In genomic region chr1:234963904-234964702, GRCh38 we compare ENCODE assay signal across 9 cellular contexts.
DNase-seq lines count a peak whose midpoint lies in the region; ATAC-seq and TF ChIP-seq lines count a peak whose summit lies in the region.
"Had no signal": no experiment of that assay in that cellular context is flagged by ENCODE, and none has a peak within 500 bp of the region (broad histone marks: within the 10 kb centered on the region; RNA-seq: fewer than 3 reads in every experiment).

No MANE protein-coding gene starts in this region.

- H3K9me3 ChIP-seq in naive thymus-derived CD4-positive, alpha-beta T cell (ENCODE audit: control insufficient read depth in 2 of 3, low read length in 3 of 3), result no peaks in the 10 kb centered on the region

- no peak for DNase-seq in stimulated activated naive CD8-positive, alpha-beta T cell treated with anti-CD3 and anti-CD28 coated beads, Interleukin-15, Interleukin-2, amounts not matched to agents 100 U/mL and 50 U/mL, for 24 hours
- DNase-seq in dorsolateral prefrontal cortex (no peak), NCI-H128 (lab: John Stamatoyannopoulos, UW; ENCODE audit: unreplicated experiment) (no peak)
- no peak for DNase-seq in naive thymus-derived CD4-positive, alpha-beta T cell
- DNase-seq: NCI-H1092 had no signal

- peaks cover 4% of the 10 kb centered on the region for H3K36me3 Mint-ChIP-seq in stimulated activated naive CD8-positive, alpha-beta T cell treated with anti-CD3 and anti-CD28 coated beads, Interleukin-15, Interleukin-2, amounts not matched to agents 100 ng/mL and 50 ng/mL, for 24 hours (ENCODE audit: low read depth)
- peaks cover 0 to 10% (median 3%) of the 10 kb centered on the region in 5 donors for H3K36me3 Mint-ChIP-seq in naive thymus-derived CD4-positive, alpha-beta T cell

- POLR2A ChIA-PET in naive thymus-derived CD4-positive, alpha-beta T cell (lab: Charles Lee), result interaction anchor here (0.7 to 4.3 kb wide), 6 partner anchors 11 to 352 kb away, joined by 3 to 22 read pairs (median 4); no protein-coding TSS in a partner anchor

- H3K4me1 Mint-ChIP-seq in stimulated activated naive CD8-positive, alpha-beta T cell treated with anti-CD3 and anti-CD28 coated beads, Interleukin-15, Interleukin-2, amounts not matched to agents 100 ng/mL and 50 ng/mL, for 24 hours (ENCODE audit: low read depth), result peaks cover 70% of the 10 kb centered on the region
- H3K4me1 Mint-ChIP-seq in naive thymus-derived CD4-positive, alpha-beta T cell, result peaks cover 52 to 76% (median 72%) of the 10 kb centered on the region in 7 donors

- no peaks in the 10 kb centered on the region for H3K36me3 ChIP-seq in naive thymus-derived CD4-positive, alpha-beta T cell (ENCODE audit: control insufficient read depth in 2 of 3, insufficient read depth in 3 of 3, low read length in 3 of 3)

- no peak overlapping the region for H3K4me3 Mint-ChIP-seq in stimulated activated naive CD8-positive, alpha-beta T cell treated with anti-CD3 and anti-CD28 coated beads, Interleukin-15, Interleukin-2, amounts not matched to agents 100 ng/mL and 50 ng/mL, for 24 hours
- peak overlapping the region; percentile 68 to 87 (median 80) for H3K4me3 Mint-ChIP-seq in naive thymus-derived CD4-positive, alpha-beta T cell

- no peaks in the 10 kb centered on the region for H3K9me3 Mint-ChIP-seq in stimulated activated naive CD8-positive, alpha-beta T cell treated with anti-CD3 and anti-CD28 coated beads, Interleukin-15, Interleukin-2, amounts not matched to agents 100 ng/mL and 50 ng/mL, for 24 hours
- H3K9me3 Mint-ChIP-seq in naive thymus-derived CD4-positive, alpha-beta T cell, result peaks cover 0 to 4% (median 0%) of the 10 kb centered on the region in 11 donors

- H3K27ac Mint-ChIP-seq in stimulated activated naive CD8-positive, alpha-beta T cell treated with anti-CD3 and anti-CD28 coated beads, Interleukin-15, Interleukin-2, amounts not matched to agents 100 ng/mL and 50 ng/mL, for 24 hours, result peak overlapping the region; percentile 95
- H3K27ac Mint-ChIP-seq in naive thymus-derived CD4-positive, alpha-beta T cell, result peak overlapping the region; percentile 88 to 97 (median 93)

- no peak for TF ChIP-seq CTCF in dorsolateral prefrontal cortex (IDR thresholded peaks at IDR 0.05 in 54 of 56, conservative IDR thresholded peaks at IDR 0.05 in 2 of 56; ENCODE audit: low read depth in 1 of 56, partially characterized antibody in 56 of 56)

- intact Hi-C loops in dorsolateral prefrontal cortex (cut with DNase I), result no loop called here
- intact Hi-C loops in naive thymus-derived CD4-positive, alpha-beta T cell (cut with micrococcal nuclease), result loop anchor here (1.0 to 5.0 kb wide), 14 partner anchors 15 to 366 kb away; no protein-coding TSS in a partner anchor

- no peak overlapping the region for H3K4me3 ChIP-seq in dorsolateral prefrontal cortex
- H3K4me3 ChIP-seq in naive thymus-derived CD4-positive, alpha-beta T cell (ENCODE audit: low read length), result peak overlapping the region; percentile 41

- CTCF ChIA-PET in naive thymus-derived CD4-positive, alpha-beta T cell (lab: Charles Lee), result interaction anchor here (0.6 to 0.7 kb wide), 2 partner anchors 36 to 192 kb away, joined by 3 read pairs; no protein-coding TSS in a partner anchor

- H3K27ac ChIP-seq in dorsolateral prefrontal cortex, result peak overlapping the region in 31 of 59 donors; percentile 5 to 86 (median 60)
- peak overlapping the region; percentile 79 for H3K27ac ChIP-seq in naive thymus-derived CD4-positive, alpha-beta T cell (ENCODE audit: low read depth, low read length)

- no peak for ATAC-seq in stimulated activated naive CD8-positive, alpha-beta T cell treated with anti-CD3 and anti-CD28 coated beads, Interleukin-15, Interleukin-2, amounts not matched to agents 100 U/mL and 50 U/mL, for 24 hours
- no peak for ATAC-seq in naive thymus-derived CD4-positive, alpha-beta T cell
- no peak for ATAC-seq in GM21529 (IDR thresholded peaks at IDR 0.05; ENCODE audit: unreplicated experiment)
- ATAC-seq in GM21576 (IDR thresholded peaks at IDR 0.05; ENCODE audit: unreplicated experiment), result no peak
- ATAC-seq in HG02588 (IDR thresholded peaks at IDR 0.05; ENCODE audit: unreplicated experiment), result no peak

- peaks cover 36 to 55% of the 10 kb centered on the region in 2 donors for H3K4me1 ChIP-seq in naive thymus-derived CD4-positive, alpha-beta T cell (ENCODE audit: control insufficient read depth in 2 of 2, insufficient read depth in 2 of 2, low read length in 2 of 2)

- H3K27me3 ChIP-seq in dorsolateral prefrontal cortex, result no peaks in the 10 kb centered on the region
- H3K27me3 ChIP-seq in naive thymus-derived CD4-positive, alpha-beta T cell (ENCODE audit: control insufficient read depth in 2 of 2, insufficient read depth in 2 of 2, low read length in 2 of 2), result no peaks in the 10 kb centered on the region

- no peaks in the 10 kb centered on the region for H3K27me3 Mint-ChIP-seq in stimulated activated naive CD8-positive, alpha-beta T cell treated with anti-CD3 and anti-CD28 coated beads, Interleukin-15, Interleukin-2, amounts not matched to agents 100 ng/mL and 50 ng/mL, for 24 hours
- H3K27me3 Mint-ChIP-seq in naive thymus-derived CD4-positive, alpha-beta T cell, result no peaks in the 10 kb centered on the region

Comparison
In these comparisons a context has a peak if more than half of its experiments do, and no peak if none do; other contexts are left out.
1. intact Hi-C loops: an anchor here in naive thymus-derived CD4-positive, alpha-beta T cell (1.0 to 5.0 kb wide); none called in dorsolateral prefrontal cortex.